22 cellular contexts compared by ENCODE assay signal in genomic region chr16:57617604-57618111, GRCh38. TPM values are rescaled to one million over a fixed set of nuclear protein-coding genes. Genes with fewer than 3 reads are reported as not detected.
DNase-seq lines count a peak whose midpoint lies in the region; ATAC-seq, FAIRE-seq and TF ChIP-seq lines count a peak whose summit lies in the region.
"Had no signal": no experiment of that assay in that cellular context is flagged by ENCODE, and none has a peak within 500 bp of the region (broad histone marks: within the 10 kb centered on the region; RNA-seq: fewer than 3 reads in every experiment).

No MANE protein-coding gene starts in this region.

- H3K36me3 Mint-ChIP-seq in natural killer cell = no peaks in the 10 kb centered on the region
- H3K36me3 Mint-ChIP-seq: activated naive CD8-positive, alpha-beta T cell treated with anti-CD3 and anti-CD28 coated beads for 36 hours had no signal

- no peak overlapping the region for H3K4me3 Mint-ChIP-seq in natural killer cell
- H3K4me3 Mint-ChIP-seq: activated naive CD8-positive, alpha-beta T cell treated with anti-CD3 and anti-CD28 coated beads for 36 hours had no signal

- ATAC-seq in left cardiac atrium = no peak
- no peak for ATAC-seq in heart right ventricle
- ATAC-seq in body of pancreas = no peak
- peak; percentile 54 to 85 (median 85) for ATAC-seq in natural killer cell
- ATAC-seq in upper lobe of right lung = no peak
- ATAC-seq in GM18858 (IDR thresholded peaks at IDR 0.05; ENCODE audit: unreplicated experiment) = no peak
- ATAC-seq in GM18520 (IDR thresholded peaks at IDR 0.05; ENCODE audit: unreplicated experiment) = no peak
- ATAC-seq: left lung had no signal

- H3K27me3 ChIP-seq in heart right ventricle = no peaks in the 10 kb centered on the region
- no peaks in the 10 kb centered on the region for H3K27me3 ChIP-seq in body of pancreas
- no peaks in the 10 kb centered on the region for H3K27me3 ChIP-seq in upper lobe of right lung
- H3K27me3 ChIP-seq: cardiac muscle cell, left lung, SJSA1 had no signal

- no peaks in the 10 kb centered on the region for H3K27me3 Mint-ChIP-seq in natural killer cell (ENCODE audit: low read depth in 2 of 2)
- H3K27me3 Mint-ChIP-seq: activated naive CD8-positive, alpha-beta T cell treated with anti-CD3 and anti-CD28 coated beads for 36 hours had no signal

- H3K27ac Mint-ChIP-seq in natural killer cell = peak overlapping the region; percentile 25 to 41
- H3K27ac Mint-ChIP-seq: activated naive CD8-positive, alpha-beta T cell treated with anti-CD3 and anti-CD28 coated beads for 36 hours had no signal

- H3K4me1 ChIP-seq in heart right ventricle (peaks cover 0 to 5% (median 2%) of the 10 kb centered on the region in 9 donors), body of pancreas (peaks cover 53% of the 10 kb centered on the region), upper lobe of right lung (peaks cover 3% of the 10 kb centered on the region)
- H3K4me1 ChIP-seq: SJSA1 had no signal

- no peak for FAIRE-seq in RCC 7860 (lab: Jason Lieb, UNC)
- FAIRE-seq: endometrium had no signal

- H3K9me3 Mint-ChIP-seq in natural killer cell = no peaks in the 10 kb centered on the region
- H3K9me3 Mint-ChIP-seq: activated naive CD8-positive, alpha-beta T cell treated with anti-CD3 and anti-CD28 coated beads for 36 hours had no signal

- no peak for TF ChIP-seq CTCF in heart right ventricle (IDR thresholded peaks at IDR 0.05)
- TF ChIP-seq CTCF in body of pancreas (IDR thresholded peaks at IDR 0.05) = no peak
- TF ChIP-seq CTCF in natural killer cell (IDR thresholded peaks at IDR 0.05) = no peak
- TF ChIP-seq CTCF in upper lobe of right lung (IDR thresholded peaks at IDR 0.05) = no peak

- H3K4me1 Mint-ChIP-seq in natural killer cell = peaks cover 33 to 36% of the 10 kb centered on the region in 2 donors

- WGBS in heart right ventricle, 2 donors = 80 to 95% methylated on average over 8 of the region's 8 CpGs
- WGBS in body of pancreas, 2 donors = 96 to 100% methylated on average over 1 to 7 of the region's 8 CpGs

- no peak overlapping the region for H3K27ac ChIP-seq in heart right ventricle
- H3K27ac ChIP-seq in body of pancreas = peak overlapping the region in 3 of 4 donors; percentile 87 to 93 (median 92)
- H3K27ac ChIP-seq in upper lobe of right lung = no peak overlapping the region
- H3K27ac ChIP-seq: cardiac muscle cell, left lung, SJSA1 had no signal

- no peak for TF ChIP-seq POLR2A in body of pancreas (IDR thresholded peaks at IDR 0.05)

- peak; percentile 11 for DNase-seq in left cardiac atrium
- no peak for DNase-seq in heart right ventricle
- DNase-seq in body of pancreas = peak in 3 of 4 donors; percentile 1 to 10 (median 4)
- DNase-seq in natural killer cell = no peak
- DNase-seq in upper lobe of right lung = peak; percentile 59
- no peak for DNase-seq in RCC 7860 (ENCODE audit: low spot score)
- DNase-seq: activated CD8-positive, alpha-beta memory T cell treated with anti-CD3 and anti-CD28 coated beads, Interleukin-2, amount 50 U/mL, for 48 hours; activated naive CD8-positive, alpha-beta T cell treated with anti-CD3 and anti-CD28 coated beads for 36 hours; GF-D8; NCI-H1694; NCI-H345; stimulated activated CD4-positive, alpha-beta T cell treated with anti-CD3 and anti-CD28 coated beads, Interleukin-15, amount 100 ng/mL, for 24 hours; T1000 had no signal

- H3K9me3 ChIP-seq in heart right ventricle (no peaks in the 10 kb centered on the region), body of pancreas (no peaks in the 10 kb centered on the region), upper lobe of right lung (no peaks in the 10 kb centered on the region)
- H3K9me3 ChIP-seq: left lung, SJSA1 had no signal

- H3K4me3 ChIP-seq in heart right ventricle (no peak overlapping the region), body of pancreas (no peak overlapping the region), upper lobe of right lung (no peak overlapping the region)
- H3K4me3 ChIP-seq: cardiac muscle cell, left lung, SJSA1 had no signal

- H3K36me3 ChIP-seq in heart right ventricle (no peaks in the 10 kb centered on the region), body of pancreas (replicated peaks in 1 of 2; ENCODE audit: insufficient read depth in 1 of 2, low read depth in 2 of 2) (no peaks in the 10 kb centered on the region), upper lobe of right lung (no peaks in the 10 kb centered on the region)
- H3K36me3 ChIP-seq: cardiac muscle cell, left lung, SJSA1 had no signal

- intact Hi-C loops in left cardiac atrium (cut with DNase I) = no loop called here
- intact Hi-C loops in heart right ventricle (cut with DNase I) = no loop called here
- intact Hi-C loops in body of pancreas (cut with DNase I) = no loop called here
- intact Hi-C loops in natural killer cell (cut with micrococcal nuclease) = no loop called here
- intact Hi-C loops in upper lobe of right lung (cut with DNase I) = no loop called here

RNA-seq across cellular contexts. Expression of gene ADGRG1, which starts 10.8 kb away (rescaled TPM):
- 10 to 100 TPM; 22.9 to 41.9 TPM for total RNA-seq in left cardiac atrium
- 10 to 100 TPM; 11.1 to 46.3 (median 18.5) TPM for total RNA-seq in heart right ventricle
- polyA plus RNA-seq in heart right ventricle = 10 to 100 TPM; 19.2 to 27.7 TPM
- total RNA-seq in body of pancreas = 10 to 100 TPM; 53.7 to 61.6 TPM
- total RNA-seq in natural killer cell = 100 to 1,000 TPM; 830 to 949 (median 858) TPM
- 66.9 TPM for total RNA-seq in upper lobe of right lung
- total RNA-seq: cardiac muscle cell had no signal

RNA-seq across cellular contexts. Expression of gene ADGRG3, which starts 50.4 kb away (rescaled TPM):
- total RNA-seq in left cardiac atrium = 1 to 10 TPM in 1 of 2 donors, under 1 TPM in 1; 0.97 to 1.1 TPM
- 1 to 10 TPM in 2 of 10 donors, under 1 TPM in 6, not detected in 2; 0.29 to 2.4 (median 0.65) TPM for total RNA-seq in heart right ventricle
- polyA plus RNA-seq in heart right ventricle = under 1 TPM; 0.22 to 0.57 TPM
- 1 to 10 TPM; 2.0 to 6.0 TPM for total RNA-seq in body of pancreas
- total RNA-seq in natural killer cell = 10 to 100 TPM; 16.6 to 57.3 (median 20.7) TPM
- total RNA-seq in upper lobe of right lung = 5.8 TPM
- total RNA-seq: activated naive CD8-positive, alpha-beta T cell treated with anti-CD3 and anti-CD28 coated beads for 36 hours; cardiac muscle cell; H4; HT-29; pulmonary artery endothelial cell; SJSA1 had no signal
- polyA plus RNA-seq: cardiac muscle cell had no signal

Comparison
In these comparisons a context has a peak if more than half of its experiments do, and no peak if none do; other contexts are left out.
1. DNase-seq: peak in left cardiac atrium (single experiment), body of pancreas (3 of 4) and upper lobe of right lung (single experiment); none in heart right ventricle (0 of 2), natural killer cell (single experiment) and RCC 7860 (single experiment).
2. ATAC-seq: peak in natural killer cell (3 of 3); none in left cardiac atrium (0 of 2), heart right ventricle (0 of 8), body of pancreas (single experiment), upper lobe of right lung (single experiment), GM18858 (single experiment) and GM18520 (single experiment).
3. H3K27ac ChIP-seq: peak in body of pancreas (3 of 4); none in heart right ventricle (0 of 10) and upper lobe of right lung (single experiment).
4. RNA of gene ADGRG1, which starts 10.8 kb away (total RNA-seq): 830 to 949 TPM in natural killer cell; 66.9 TPM in upper lobe of right lung (single experiment), 53.7 to 61.6 TPM in body of pancreas, 22.9 to 41.9 TPM in left cardiac atrium and 11.1 to 46.3 TPM in heart right ventricle; every median in the first group is over 10 times any median in the second.